ENCODE assay signal across 1 cellular context in the genomic region with DNA sequence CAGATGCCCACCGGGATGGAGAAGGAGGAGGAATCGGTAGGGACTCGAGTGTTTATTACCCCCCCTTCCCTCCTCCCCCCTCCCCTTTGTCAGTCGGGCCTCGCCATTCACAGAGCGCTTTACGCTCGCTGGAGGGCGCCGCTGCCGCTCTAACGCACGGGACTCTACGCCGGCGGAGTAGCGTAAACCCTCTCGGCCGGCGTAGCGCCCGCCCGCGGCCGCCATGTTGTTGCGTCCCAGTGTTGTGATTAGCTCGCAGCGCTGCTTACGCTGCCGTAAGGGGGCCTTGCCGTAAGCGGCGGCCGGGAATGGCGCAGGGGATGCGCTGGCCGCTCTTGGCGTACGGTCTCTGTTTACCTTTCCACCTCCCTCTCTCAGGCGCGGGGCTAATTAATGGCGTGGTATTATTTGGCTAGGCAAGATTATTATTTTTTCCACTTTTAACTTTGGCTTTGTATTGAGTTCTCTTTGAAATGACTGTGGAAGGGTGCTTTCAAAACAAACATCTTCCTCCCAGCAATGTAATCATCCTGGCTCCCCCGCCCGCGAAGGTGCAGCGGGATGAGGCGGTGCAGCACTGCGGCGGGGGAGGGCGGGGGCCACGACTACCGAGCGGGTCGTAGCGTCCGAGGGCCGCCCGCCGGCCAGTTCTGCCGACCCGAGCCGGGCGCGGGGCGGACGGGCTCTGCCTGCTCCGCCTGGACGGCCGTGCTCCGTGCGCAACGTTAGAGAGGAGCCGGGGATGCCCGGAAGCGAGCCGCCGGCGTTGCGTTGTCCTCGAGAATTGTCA.
TF ChIP-seq lines count a peak whose summit lies in the region.

No MANE protein-coding gene starts in this region.

TF ChIP-seq in K562, 482 proteins besides CTCF, POLR2A, EP300 and RAD21 (continued from another document):
- TF ChIP-seq, protein P1, sequence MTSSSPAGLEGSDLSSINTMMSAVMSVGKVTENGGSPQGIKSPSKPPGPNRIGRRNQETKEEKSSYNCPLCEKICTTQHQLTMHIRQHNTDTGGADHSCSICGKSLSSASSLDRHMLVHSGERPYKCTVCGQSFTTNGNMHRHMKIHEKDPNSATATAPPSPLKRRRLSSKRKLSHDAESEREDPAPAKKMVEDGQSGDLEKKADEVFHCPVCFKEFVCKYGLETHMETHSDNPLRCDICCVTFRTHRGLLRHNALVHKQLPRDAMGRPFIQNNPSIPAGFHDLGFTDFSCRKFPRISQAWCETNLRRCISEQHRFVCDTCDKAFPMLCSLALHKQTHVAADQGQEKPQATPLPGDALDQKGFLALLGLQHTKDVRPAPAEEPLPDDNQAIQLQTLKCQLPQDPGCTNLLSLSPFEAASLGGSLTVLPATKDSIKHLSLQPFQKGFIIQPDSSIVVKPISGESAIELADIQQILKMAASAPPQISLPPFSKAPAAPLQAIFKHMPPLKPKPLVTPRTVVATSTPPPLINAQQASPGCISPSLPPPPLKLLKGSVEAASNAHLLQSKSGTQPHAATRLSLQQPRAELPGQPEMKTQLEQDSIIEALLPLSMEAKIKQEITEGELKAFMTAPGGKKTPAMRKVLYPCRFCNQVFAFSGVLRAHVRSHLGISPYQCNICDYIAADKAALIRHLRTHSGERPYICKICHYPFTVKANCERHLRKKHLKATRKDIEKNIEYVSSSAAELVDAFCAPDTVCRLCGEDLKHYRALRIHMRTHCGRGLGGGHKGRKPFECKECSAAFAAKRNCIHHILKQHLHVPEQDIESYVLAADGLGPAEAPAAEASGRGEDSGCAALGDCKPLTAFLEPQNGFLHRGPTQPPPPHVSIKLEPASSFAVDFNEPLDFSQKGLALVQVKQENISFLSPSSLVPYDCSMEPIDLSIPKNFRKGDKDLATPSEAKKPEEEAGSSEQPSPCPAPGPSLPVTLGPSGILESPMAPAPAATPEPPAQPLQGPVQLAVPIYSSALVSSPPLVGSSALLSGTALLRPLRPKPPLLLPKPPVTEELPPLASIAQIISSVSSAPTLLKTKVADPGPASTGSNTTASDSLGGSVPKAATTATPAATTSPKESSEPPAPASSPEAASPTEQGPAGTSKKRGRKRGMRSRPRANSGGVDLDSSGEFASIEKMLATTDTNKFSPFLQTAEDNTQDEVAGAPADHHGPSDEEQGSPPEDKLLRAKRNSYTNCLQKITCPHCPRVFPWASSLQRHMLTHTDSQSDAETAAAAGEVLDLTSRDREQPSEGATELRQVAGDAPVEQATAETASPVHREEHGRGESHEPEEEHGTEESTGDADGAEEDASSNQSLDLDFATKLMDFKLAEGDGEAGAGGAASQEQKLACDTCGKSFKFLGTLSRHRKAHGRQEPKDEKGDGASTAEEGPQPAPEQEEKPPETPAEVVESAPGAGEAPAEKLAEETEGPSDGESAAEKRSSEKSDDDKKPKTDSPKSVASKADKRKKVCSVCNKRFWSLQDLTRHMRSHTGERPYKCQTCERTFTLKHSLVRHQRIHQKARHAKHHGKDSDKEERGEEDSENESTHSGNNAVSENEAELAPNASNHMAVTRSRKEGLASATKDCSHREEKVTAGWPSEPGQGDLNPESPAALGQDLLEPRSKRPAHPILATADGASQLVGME (CRISPR knock-in tag; IDR thresholded peaks at IDR 0.05): 0 out of 2 replicates have a peak, but pooled peaks have one; percentile 59
- TF ChIP-seq ZNF253 (CRISPR knock-in tag; conservative IDR thresholded peaks at IDR 0.05) (no peak), NELFE (IDR thresholded peaks at IDR 0.05; ENCODE audit: insufficient read depth, insufficient read length) (no peak), MEF2A (IDR thresholded peaks at IDR 0.05; ENCODE audit: control insufficient read depth, low read depth, low read length) (no peak), PHF20 (IDR thresholded peaks at IDR 0.05; ENCODE audit: partially characterized antibody) (no peak), KLF6 (CRISPR knock-in tag; IDR thresholded peaks at IDR 0.05; ENCODE audit: borderline replicate concordance) (no peak), KLF13 (tag; IDR thresholded peaks at IDR 0.05; ENCODE audit: borderline replicate concordance, low read depth) (0 out of 2 replicates have a peak, but pooled peaks have one; percentile 15), ZFP30 (CRISPR knock-in tag; IDR thresholded peaks at IDR 0.05; ENCODE audit: borderline replicate concordance) (no peak), ZNF436 (CRISPR knock-in tag; IDR thresholded peaks at IDR 0.05) (no peak), PHB2 (IDR thresholded peaks at IDR 0.05; ENCODE audit: low read depth) (no peak), CXXC5 (CRISPR knock-in tag; IDR thresholded peaks at IDR 0.05) (peak; percentile 95), BHLHE40 (IDR thresholded peaks at IDR 0.05; ENCODE audit: low read length) (peak; percentile 66; the same call in 1 of the 2 replicates), PHB (CRISPR knock-in tag; IDR thresholded peaks at IDR 0.05) (no peak), MEF2D (tag; conservative IDR thresholded peaks at IDR 0.05; ENCODE audit: low read depth) (no peak), SPI1 (IDR thresholded peaks at IDR 0.05; ENCODE audit: borderline replicate concordance, low read depth, low read length) (no peak), ZNF507 (tag; conservative IDR thresholded peaks at IDR 0.05) (no peak), CBX3 (IDR thresholded peaks at IDR 0.05; ENCODE audit: borderline replicate concordance in 1 of 2, low read length in 2 of 2) (peak in 1 of 2 experiments; percentile 28; a peak in 1 of 3 replicates), ZFP1 (CRISPR knock-in tag; IDR thresholded peaks at IDR 0.05) (no peak), TAL1 (IDR thresholded peaks at IDR 0.05) (no peak), FUS (optimal IDR thresholded peaks at IDR 0.05; ENCODE audit: low read depth, low read length) (no peak), TBL1XR1 (IDR thresholded peaks at IDR 0.05; ENCODE audit: low read length in 2 of 2) (peak in 1 of 2 experiments; percentile 75; a peak in 1 of 4 replicates), TCF7L2 (IDR thresholded peaks at IDR 0.05; ENCODE audit: low read depth, low read length) (no peak), YBX1 (IDR thresholded peaks at IDR 0.05) (no peak), NRF1 (conservative IDR thresholded peaks at IDR 0.05 in 1 of 2, IDR thresholded peaks at IDR 0.05 in 1 of 2) (peak; percentile 68 to 76), ARNT (IDR thresholded peaks at IDR 0.05) (no peak), ZNF780A (CRISPR knock-in tag; IDR thresholded peaks at IDR 0.05) (no peak), ZNF668 (CRISPR knock-in tag; IDR thresholded peaks at IDR 0.05) (no peak), ZNF408 (CRISPR knock-in tag; IDR thresholded peaks at IDR 0.05; ENCODE audit: low read depth) (no peak), ZNF785 (CRISPR knock-in tag; IDR thresholded peaks at IDR 0.05) (no peak), CBX8 (IDR thresholded peaks at IDR 0.05; ENCODE audit: borderline replicate concordance, extremely low read depth, low read depth, low read length, poor library complexity, severe bottlenecking) (no peak)
- TF ChIP-seq, protein P2, sequence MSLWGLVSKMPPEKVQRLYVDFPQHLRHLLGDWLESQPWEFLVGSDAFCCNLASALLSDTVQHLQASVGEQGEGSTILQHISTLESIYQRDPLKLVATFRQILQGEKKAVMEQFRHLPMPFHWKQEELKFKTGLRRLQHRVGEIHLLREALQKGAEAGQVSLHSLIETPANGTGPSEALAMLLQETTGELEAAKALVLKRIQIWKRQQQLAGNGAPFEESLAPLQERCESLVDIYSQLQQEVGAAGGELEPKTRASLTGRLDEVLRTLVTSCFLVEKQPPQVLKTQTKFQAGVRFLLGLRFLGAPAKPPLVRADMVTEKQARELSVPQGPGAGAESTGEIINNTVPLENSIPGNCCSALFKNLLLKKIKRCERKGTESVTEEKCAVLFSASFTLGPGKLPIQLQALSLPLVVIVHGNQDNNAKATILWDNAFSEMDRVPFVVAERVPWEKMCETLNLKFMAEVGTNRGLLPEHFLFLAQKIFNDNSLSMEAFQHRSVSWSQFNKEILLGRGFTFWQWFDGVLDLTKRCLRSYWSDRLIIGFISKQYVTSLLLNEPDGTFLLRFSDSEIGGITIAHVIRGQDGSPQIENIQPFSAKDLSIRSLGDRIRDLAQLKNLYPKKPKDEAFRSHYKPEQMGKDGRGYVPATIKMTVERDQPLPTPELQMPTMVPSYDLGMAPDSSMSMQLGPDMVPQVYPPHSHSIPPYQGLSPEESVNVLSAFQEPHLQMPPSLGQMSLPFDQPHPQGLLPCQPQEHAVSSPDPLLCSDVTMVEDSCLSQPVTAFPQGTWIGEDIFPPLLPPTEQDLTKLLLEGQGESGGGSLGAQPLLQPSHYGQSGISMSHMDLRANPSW (CRISPR knock-in tag; IDR thresholded peaks at IDR 0.05): no peak
- TF ChIP-seq, protein P3, sequence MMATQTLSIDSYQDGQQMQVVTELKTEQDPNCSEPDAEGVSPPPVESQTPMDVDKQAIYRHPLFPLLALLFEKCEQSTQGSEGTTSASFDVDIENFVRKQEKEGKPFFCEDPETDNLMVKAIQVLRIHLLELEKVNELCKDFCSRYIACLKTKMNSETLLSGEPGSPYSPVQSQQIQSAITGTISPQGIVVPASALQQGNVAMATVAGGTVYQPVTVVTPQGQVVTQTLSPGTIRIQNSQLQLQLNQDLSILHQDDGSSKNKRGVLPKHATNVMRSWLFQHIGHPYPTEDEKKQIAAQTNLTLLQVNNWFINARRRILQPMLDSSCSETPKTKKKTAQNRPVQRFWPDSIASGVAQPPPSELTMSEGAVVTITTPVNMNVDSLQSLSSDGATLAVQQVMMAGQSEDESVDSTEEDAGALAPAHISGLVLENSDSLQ (IDR thresholded peaks at IDR 0.05): peak; percentile 55; the same call in 1 of the 2 replicates
